ENCODE assay signal across 25 cellular contexts in the genomic region with DNA sequence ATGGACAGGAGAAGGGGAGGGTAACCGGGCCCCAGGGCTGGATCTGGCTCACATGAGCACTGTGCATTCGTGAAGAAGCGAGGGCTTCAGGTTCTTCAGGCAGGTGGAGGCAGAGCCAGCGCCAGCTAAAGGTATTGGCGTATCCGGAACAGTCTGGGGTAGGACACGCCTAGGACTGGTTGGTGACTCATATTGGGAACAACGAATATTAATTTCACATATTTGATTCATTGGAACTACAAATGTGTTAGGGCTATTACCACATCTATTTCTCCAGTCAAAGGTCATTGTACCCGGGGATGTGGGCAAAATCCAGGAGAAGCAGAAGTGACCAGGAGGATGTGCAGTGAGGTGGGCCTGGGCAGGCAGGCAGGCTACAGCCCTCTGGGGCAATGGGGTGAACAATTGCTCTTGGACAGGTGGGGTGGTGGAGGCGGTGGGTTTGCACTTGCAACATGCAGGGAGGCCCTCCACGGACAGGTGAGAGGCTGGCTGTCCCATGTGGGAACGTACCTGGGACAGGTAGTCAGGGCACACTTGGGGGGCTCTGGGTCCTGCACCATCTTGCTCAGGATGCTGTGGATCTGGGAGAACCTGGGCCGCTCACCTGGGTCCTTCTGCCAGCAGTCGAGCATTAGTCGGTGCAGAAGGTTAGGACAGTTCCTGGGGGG. TPM values are rescaled to one million over a fixed set of nuclear protein-coding genes. Genes with fewer than 3 reads are reported as not detected.
"Had no signal": no experiment of that assay in that cellular context is flagged by ENCODE, and none has a peak within 500 bp of the region (broad histone marks: within the 10 kb centered on the region; RNA-seq: fewer than 3 reads in every experiment).

No MANE protein-coding gene starts in this region.

- H3K27me3 ChIP-seq: hepatocyte had no signal

- H3K36me3 ChIP-seq: gastroesophageal sphincter, prostate gland, tibial nerve had no signal

- H3K27ac ChIP-seq: gastroesophageal sphincter, hepatocyte, prostate gland, tibial nerve had no signal

- FAIRE-seq: endometrium, kidney had no signal

- DNase-seq: activated CD4-positive, alpha-beta T cell treated with anti-CD3 and anti-CD28 coated beads for 36 hours; activated CD4-positive, CD25-positive, alpha-beta regulatory T cell; activated CD8-positive, alpha-beta memory T cell treated with anti-CD3 and anti-CD28 coated beads, Interleukin-2, amount 10 ng/mL, durations not matched to agents 7 days and 5 days; activated CD8-positive, alpha-beta T cell treated with anti-CD3 and anti-CD28 coated beads, Interleukin-2, amount 10 ng/mL, durations not matched to agents 7 days and 5 days; activated naive CD8-positive, alpha-beta T cell treated with anti-CD3 and anti-CD28 coated beads, Interleukin-2, amount 50 U/mL, for 24 hours; activated T-cell treated with anti-CD3 and anti-CD28 coated beads, Interleukin-2, amount 50 U/mL, for 48 hours; amygdala; dermis blood vessel endothelial cell; effector CD8-positive, alpha-beta T cell; kidney; mucosa of descending colon; retina; stimulated activated CD4-positive, alpha-beta T cell treated with anti-CD3 and anti-CD28 coated beads, Interleukin-15, amount 100 ng/mL, for 24 hours; stimulated activated naive CD4-positive, alpha-beta T cell treated with Interleukin-2 at 50 U/mL for 16 hours had no signal

- H3K4me3 ChIP-seq: gastroesophageal sphincter, hepatocyte, lung, mucosa of descending colon, prostate gland, tibial nerve had no signal

- ATAC-seq: activated CD4-positive, alpha-beta T cell treated with anti-CD3 and anti-CD28 coated beads for 36 hours; activated CD8-positive, alpha-beta memory T cell treated with anti-CD3 and anti-CD28 coated beads, Interleukin-2, amount 10 ng/mL, durations not matched to agents 7 days and 5 days; activated CD8-positive, alpha-beta T cell treated with anti-CD3 and anti-CD28 coated beads, Interleukin-2, amount 10 ng/mL, durations not matched to agents 7 days and 5 days; activated naive CD8-positive, alpha-beta T cell treated with anti-CD3 and anti-CD28 coated beads, Interleukin-2, amount 50 U/mL, for 24 hours; gastroesophageal sphincter; mucosa of descending colon; natural killer cell treated with Interleukin-12 subunit alpha and Interleukin-12 subunit beta and Interleukin-15 and Interleukin-18, amount 100 ng/mL, for 72 hours had no signal

RNA-seq across cellular contexts. Expression of a gene that starts 45.9 kb away (rescaled TPM):
- total RNA-seq: activated CD8-positive, alpha-beta memory T cell treated with anti-CD3 and anti-CD28 coated beads, Interleukin-2, amount 10 ng/mL, durations not matched to agents 7 days and 5 days; activated CD8-positive, alpha-beta T cell treated with anti-CD3 and anti-CD28 coated beads, Interleukin-2, amount 10 ng/mL, durations not matched to agents 7 days and 5 days; dermis blood vessel endothelial cell; mesenteric fat pad; myocyte; natural killer cell treated with Interleukin-12 subunit alpha and Interleukin-12 subunit beta and Interleukin-15 and Interleukin-18, amount 100 ng/mL, for 72 hours; osteocyte; T-helper 1 cell treated with Interleukin-12 subunit alpha and Interleukin-12 subunit beta and Interleukin-4 antibody, amounts not matched to agents 30 ng/mL and 1 ng/mL, for 36 hours had no signal
